Comparison of ENCODE assay signal across 8 cellular contexts in genomic region chr5:10452768-10453331, GRCh38. TPM values are rescaled to one million over a fixed set of nuclear protein-coding genes. Genes with fewer than 3 reads are reported as not detected.
DNase-seq lines count a peak whose midpoint lies in the region; ATAC-seq and TF ChIP-seq lines count a peak whose summit lies in the region.

No MANE protein-coding gene starts in this region.

- H3K9me3 ChIP-seq in A673 (ENCODE audit: low read depth, low read length, poor library complexity, severe bottlenecking) (no peaks in the 10 kb centered on the region), SJSA1 (replicated peaks) (no peaks in the 10 kb centered on the region), mesenchymal stem cell (ENCODE audit: control insufficient read depth, low read length) (no peaks in the 10 kb centered on the region)

- intact Hi-C loops in A673 (cut with micrococcal nuclease; ENCODE audit: unreplicated experiment) = loop anchor here (1.0 to 10.0 kb wide), 2 partner anchors 174 to 1572 kb away; no protein-coding TSS in a partner anchor

- TF ChIP-seq CTCF in A673 (conservative IDR thresholded peaks at IDR 0.05; ENCODE audit: low read depth, low read length) (peak; percentile 76), GM10266 (IDR thresholded peaks at IDR 0.05; ENCODE audit: control insufficient read depth, insufficient read depth, low read depth, missing control alignments) (peak; percentile 69)

- no peak overlapping the region for H2BK15ac ChIP-seq in mesenchymal stem cell (ENCODE audit: low read depth, poor library complexity, severe bottlenecking)

- H3K79me1 ChIP-seq in mesenchymal stem cell (replicated peaks; ENCODE audit: low read length, poor library complexity, severe bottlenecking) = no peaks in the 10 kb centered on the region

- CTCF ChIA-PET in A673 (lab: Charles Lee) = interaction anchor here (0.9 to 2.1 kb wide), 3 partner anchors 169 to 177 kb away, joined by 3 to 29 read pairs (median 7); no protein-coding TSS in a partner anchor

- POLR2A ChIA-PET in A673 (lab: Charles Lee; ENCODE audit: low non-redundant PET) = no interaction called here

- peak; percentile 74 for ATAC-seq in HG02678 (IDR thresholded peaks at IDR 0.05; ENCODE audit: unreplicated experiment)
- ATAC-seq in GM18873 (IDR thresholded peaks at IDR 0.05; ENCODE audit: low FRiP score, unreplicated experiment) = no peak

- no peak overlapping the region for H4K91ac ChIP-seq in mesenchymal stem cell (ENCODE audit: low read length)

- no peak overlapping the region for H3K23ac ChIP-seq in mesenchymal stem cell (ENCODE audit: low read length in 2 of 2)

- peak overlapping the region; percentile 13 for H3K9ac ChIP-seq in mesenchymal stem cell (ENCODE audit: low read length)

- H3K4me1 ChIP-seq in A673 (ENCODE audit: insufficient read depth, low read length, poor library complexity, severe bottlenecking) (no peaks in the 10 kb centered on the region), SJSA1 (replicated peaks) (peaks cover 42% of the 10 kb centered on the region), mesenchymal stem cell (ENCODE audit: control insufficient read depth, insufficient read depth, low read depth, low read length) (peaks cover 30% of the 10 kb centered on the region)

- H3K14ac ChIP-seq in mesenchymal stem cell (ENCODE audit: low read length in 2 of 2) = no peak overlapping the region

- peak overlapping the region in 1 of 2 experiments; percentile 22 for H3K18ac ChIP-seq in mesenchymal stem cell (ENCODE audit: low read depth in 1 of 2, low read length in 2 of 2)

- H2BK5ac ChIP-seq in mesenchymal stem cell (ENCODE audit: low read depth, low read length, poor library complexity, severe bottlenecking) = no peak overlapping the region

- no peak overlapping the region for H2BK12ac ChIP-seq in mesenchymal stem cell (ENCODE audit: low read length in 2 of 2)

- H3K27me3 ChIP-seq in A673 (replicated peaks; ENCODE audit: insufficient read depth, low read depth, low read length, poor library complexity) (no peaks in the 10 kb centered on the region), SJSA1 (replicated peaks) (no peaks in the 10 kb centered on the region), mesenchymal stem cell (ENCODE audit: control insufficient read depth in 1 of 2, insufficient read depth in 1 of 2, low read length in 2 of 2) (no peaks in the 10 kb centered on the region)

- WGBS in mesenchymal stem cell = 65% methylated on average over 10 of the region's 10 CpGs

- no peaks in the 10 kb centered on the region for H3K36me3 ChIP-seq in A673 (ENCODE audit: insufficient read depth, low read length, poor library complexity, severe bottlenecking)
- no peaks in the 10 kb centered on the region for H3K36me3 ChIP-seq in SJSA1
- H3K36me3 ChIP-seq in mesenchymal stem cell (ENCODE audit: control insufficient read depth in 1 of 2, insufficient read depth in 2 of 2, low read depth in 1 of 2, low read length in 2 of 2) = no peaks in the 10 kb centered on the region

- no peak overlapping the region for H3K27ac ChIP-seq in A673 (ENCODE audit: low read depth, low read length, poor library complexity, severe bottlenecking)
- 0 out of 2 replicates have a peak overlapping the region, but pooled peaks have one; percentile 4 for H3K27ac ChIP-seq in SJSA1
- peak overlapping the region; percentile 0 for H3K27ac ChIP-seq in mesenchymal stem cell (ENCODE audit: low read length, poor library complexity, severe bottlenecking)

- peak overlapping the region; percentile 61 for H2AK5ac ChIP-seq in mesenchymal stem cell (ENCODE audit: low read length, severe bottlenecking)

- DNase-seq in A673 (ENCODE audit: low spot score) = peak; percentile 78
- DNase-seq in GM10266 (ENCODE audit: extremely low spot score) = peak; percentile 73
- DNase-seq in NCI-H128 (lab: John Stamatoyannopoulos, UW; ENCODE audit: unreplicated experiment) = peak; percentile 53
- peak in 1 of 2 experiments; percentile 89 for DNase-seq in SJSA1 (ENCODE audit: low read depth in 1 of 2, low spot score in 2 of 2)
- DNase-seq in effector CD4-positive, alpha-beta T cell = peak; percentile 17
- DNase-seq in mesenchymal stem cell = peak; percentile 84

- H2BK120ac ChIP-seq in mesenchymal stem cell (ENCODE audit: low read depth, low read length) = no peak overlapping the region

- no TSS peak for BruUV-seq in A673 (replicated peaks; lab: Mats Ljungman, UMichigan)

- no peak overlapping the region for H4K8ac ChIP-seq in mesenchymal stem cell (ENCODE audit: low read length)

- H2AFZ ChIP-seq in mesenchymal stem cell (ENCODE audit: low read depth, low read length) = no peak overlapping the region

- H3K4ac ChIP-seq in mesenchymal stem cell (ENCODE audit: low read depth in 1 of 2, low read length in 2 of 2) = no peak overlapping the region

- H3K4me3 ChIP-seq in A673 (ENCODE audit: low read depth, low read length, poor library complexity, severe bottlenecking) = no peak overlapping the region
- H3K4me3 ChIP-seq in SJSA1 = no peak overlapping the region
- H3K4me3 ChIP-seq in mesenchymal stem cell (ENCODE audit: insufficient read depth in 1 of 2, low read depth in 1 of 2, low read length in 2 of 2) = no peak overlapping the region

- H3K4me2 ChIP-seq in mesenchymal stem cell (ENCODE audit: low read length, poor library complexity, severe bottlenecking) = no peak overlapping the region

RNA-seq across cellular contexts. Expression of gene ROPN1L, which starts 11.2 kb away (rescaled TPM):
- 0.24 and 0.39 TPM in 2 replicates for total RNA-seq in A673 (2021)
- total RNA-seq in SJSA1 (2014; rRNA removed; shearing (Covaris generic)) = 2.9 and 3.0 TPM in 2 replicates
- polyA plus RNA-seq in mesenchymal stem cell (2013, experiment 1 of 2) = 0.43 TPM
- polyA plus RNA-seq in mesenchymal stem cell (2013, experiment 2 of 2) = 0.29 TPM
